8 cellular contexts compared by ENCODE assay signal in the genomic region with DNA sequence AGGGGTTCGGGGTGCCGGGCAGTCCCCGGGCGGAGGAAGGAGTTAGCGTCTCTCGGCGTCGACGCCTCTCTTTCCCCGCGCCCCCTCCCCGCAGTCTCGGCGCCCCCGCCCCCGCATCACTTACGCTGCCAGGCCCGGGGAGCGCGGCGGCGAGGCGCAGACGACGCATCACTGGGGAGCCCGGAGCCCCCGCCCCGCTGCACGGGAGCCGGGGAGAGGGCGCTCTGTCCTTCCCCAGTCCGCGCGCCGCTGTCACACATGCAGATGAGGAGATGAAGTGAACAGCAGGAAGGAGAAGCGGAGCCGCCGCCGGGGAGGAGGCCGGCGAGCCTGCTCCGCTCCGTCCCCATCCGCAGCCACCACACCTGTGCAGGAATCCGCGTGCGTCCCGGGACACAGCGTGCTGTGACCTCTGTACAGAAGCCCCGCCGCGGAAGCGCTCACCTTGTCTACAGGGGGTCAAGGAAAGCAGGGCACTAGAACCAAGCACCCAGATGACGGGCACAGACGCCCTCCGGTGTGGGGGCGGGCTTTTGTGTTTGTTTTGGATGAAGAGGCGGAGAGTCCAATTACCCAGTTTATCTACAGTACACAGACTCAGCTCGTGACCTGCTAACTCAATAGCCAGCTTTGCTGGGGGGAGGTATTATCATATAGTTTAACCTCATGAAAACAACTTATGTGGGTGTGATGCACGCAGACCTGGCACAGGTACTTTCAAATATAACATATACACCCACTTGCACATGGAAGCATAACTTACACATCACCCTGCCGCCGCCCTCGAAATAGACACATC. TPM values are rescaled to one million over a fixed set of nuclear protein-coding genes. Genes with fewer than 3 reads are reported as not detected.
DNase-seq lines count a peak whose midpoint lies in the region; ATAC-seq and TF ChIP-seq lines count a peak whose summit lies in the region.

No MANE protein-coding gene starts in this region.

- H2AFZ ChIP-seq in parathyroid adenoma, result peak overlapping the region; percentile 74

- no peak overlapping the region for H3K9ac ChIP-seq in parathyroid adenoma

- peak overlapping the region; percentile 76 for H3K4me2 ChIP-seq in parathyroid adenoma (ENCODE audit: low read length)

- H3K27ac ChIP-seq in parathyroid adenoma, result no peak overlapping the region

- ATAC-seq in GM19463 (IDR thresholded peaks at IDR 0.05; ENCODE audit: unreplicated experiment), result no peak

- no peak for TF ChIP-seq CTCF in BE2C (IDR thresholded peaks at IDR 0.05; ENCODE audit: low read depth, low read length)
- no peak for TF ChIP-seq CTCF in parathyroid adenoma (IDR thresholded peaks at IDR 0.05)

- no peaks in the 10 kb centered on the region for H3K9me3 Mint-ChIP-seq in activated T-helper 1 cell treated with anti-CD3 and anti-CD28 coated beads, Interleukin-12 subunit alpha, Interleukin-12 subunit beta, Interleukin-2, Interleukin-4 antibody, amounts not matched to agents 30 ng/mL and 10 ng/mL and 1 ng/mL, durations not matched to agents 14 hours and 24 hours and 36 hours

- DNase-seq in BE2C (peak; percentile 55), NCI-H2196 (lab: John Stamatoyannopoulos, UW; ENCODE audit: unreplicated experiment) (peak; percentile 66), germinal center (ENCODE audit: low spot score) (peak; percentile 25), KG1 (lab: John Stamatoyannopoulos, UW) (no peak), SW 1271 (lab: John Stamatoyannopoulos, UW) (no peak)
- DNase-seq in activated T-helper 1 cell treated with anti-CD3 and anti-CD28 coated beads, Interleukin-12 subunit alpha, Interleukin-12 subunit beta, Interleukin-2, Interleukin-4 antibody, amounts not matched to agents 30 ng/mL and 10 ng/mL and 1 ng/mL, durations not matched to agents 14 hours and 24 hours and 36 hours (ENCODE audit: low spot score), result peak; percentile 19

- peak overlapping the region; percentile 63 for H3K4me3 ChIP-seq in BE2C (ENCODE audit: low read depth, low read length)
- H3K4me3 ChIP-seq in parathyroid adenoma (ENCODE audit: low read depth, low read length), result peak overlapping the region; percentile 39

- H3K36me3 ChIP-seq in BE2C, result no peaks in the 10 kb centered on the region
- H3K36me3 ChIP-seq in parathyroid adenoma (ENCODE audit: control insufficient read depth, insufficient read depth, low read length), result no peaks in the 10 kb centered on the region

- H3K27me3 ChIP-seq in BE2C, result peaks cover 7% of the 10 kb centered on the region; the same call in 1 of the 2 replicates
- H3K27me3 ChIP-seq in parathyroid adenoma (ENCODE audit: control insufficient read depth, insufficient read depth, low read length), result no peaks in the 10 kb centered on the region

- no peak overlapping the region for H3K27ac Mint-ChIP-seq in activated T-helper 1 cell treated with anti-CD3 and anti-CD28 coated beads, Interleukin-12 subunit alpha, Interleukin-12 subunit beta, Interleukin-2, Interleukin-4 antibody, amounts not matched to agents 30 ng/mL and 10 ng/mL and 1 ng/mL, durations not matched to agents 14 hours and 24 hours and 36 hours

- H3K4me3 Mint-ChIP-seq in activated T-helper 1 cell treated with anti-CD3 and anti-CD28 coated beads, Interleukin-12 subunit alpha, Interleukin-12 subunit beta, Interleukin-2, Interleukin-4 antibody, amounts not matched to agents 30 ng/mL and 10 ng/mL and 1 ng/mL, durations not matched to agents 14 hours and 24 hours and 36 hours, result peak overlapping the region; percentile 53

- no peaks in the 10 kb centered on the region for H3K36me3 Mint-ChIP-seq in activated T-helper 1 cell treated with anti-CD3 and anti-CD28 coated beads, Interleukin-12 subunit alpha, Interleukin-12 subunit beta, Interleukin-2, Interleukin-4 antibody, amounts not matched to agents 30 ng/mL and 10 ng/mL and 1 ng/mL, durations not matched to agents 14 hours and 24 hours and 36 hours (ENCODE audit: low read depth)

- H3K4me1 ChIP-seq in BE2C (peaks cover 13% of the 10 kb centered on the region), parathyroid adenoma (peaks cover 2% of the 10 kb centered on the region)

- peaks cover 48% of the 10 kb centered on the region for H3K27me3 Mint-ChIP-seq in activated T-helper 1 cell treated with anti-CD3 and anti-CD28 coated beads, Interleukin-12 subunit alpha, Interleukin-12 subunit beta, Interleukin-2, Interleukin-4 antibody, amounts not matched to agents 30 ng/mL and 10 ng/mL and 1 ng/mL, durations not matched to agents 14 hours and 24 hours and 36 hours (ENCODE audit: insufficient read depth)

- peaks cover 19% of the 10 kb centered on the region for H3K4me1 Mint-ChIP-seq in activated T-helper 1 cell treated with anti-CD3 and anti-CD28 coated beads, Interleukin-12 subunit alpha, Interleukin-12 subunit beta, Interleukin-2, Interleukin-4 antibody, amounts not matched to agents 30 ng/mL and 10 ng/mL and 1 ng/mL, durations not matched to agents 14 hours and 24 hours and 36 hours (ENCODE audit: low read depth)

- intact Hi-C loops in activated T-helper 1 cell treated with anti-CD3 and anti-CD28 coated beads, Interleukin-12 subunit alpha, Interleukin-12 subunit beta, Interleukin-2, Interleukin-4 antibody, amounts not matched to agents 30 ng/mL and 10 ng/mL and 1 ng/mL, durations not matched to agents 14 hours and 24 hours and 36 hours (cut with micrococcal nuclease), result no loop called here

- no peaks in the 10 kb centered on the region for H3K79me2 ChIP-seq in parathyroid adenoma

- H3K9me3 ChIP-seq in BE2C, result no peaks in the 10 kb centered on the region
- H3K9me3 ChIP-seq in parathyroid adenoma (ENCODE audit: control insufficient read depth, low read length), result no peaks in the 10 kb centered on the region

RNA-seq across cellular contexts. Expression of gene KLHDC8A, which starts 12.5 kb away (rescaled TPM):
- 3.2 TPM for polyA plus RNA-seq in BE2C (2012; ENCODE audit: insufficient read depth, insufficient read length, low read depth)
- total RNA-seq in activated T-helper 1 cell treated with anti-CD3 and anti-CD28 coated beads, Interleukin-12 subunit alpha, Interleukin-12 subunit beta, Interleukin-2, Interleukin-4 antibody, amounts not matched to agents 30 ng/mL and 10 ng/mL and 1 ng/mL, durations not matched to agents 14 hours and 24 hours and 36 hours, result not detected in 2 replicates

RNA-seq across cellular contexts. Expression of gene NUAK2, which starts 22.7 kb away (rescaled TPM):
- 0.66 TPM for polyA plus RNA-seq in BE2C (2012; ENCODE audit: insufficient read depth, insufficient read length, low read depth)
- 1.1 and 1.3 TPM in 2 replicates for total RNA-seq in activated T-helper 1 cell treated with anti-CD3 and anti-CD28 coated beads, Interleukin-12 subunit alpha, Interleukin-12 subunit beta, Interleukin-2, Interleukin-4 antibody, amounts not matched to agents 30 ng/mL and 10 ng/mL and 1 ng/mL, durations not matched to agents 14 hours and 24 hours and 36 hours

Comparison
In these comparisons a context has a peak if more than half of its experiments do, and no peak if none do; other contexts are left out.
1. DNase-seq: peak in BE2C (single experiment), NCI-H2196 (single experiment), activated T-helper 1 cell treated with anti-CD3 and anti-CD28 coated beads, Interleukin-12 subunit alpha, Interleukin-12 subunit beta, Interleukin-2, Interleukin-4 antibody, amounts not matched to agents 30 ng/mL and 10 ng/mL and 1 ng/mL, durations not matched to agents 14 hours and 24 hours and 36 hours (single experiment) and germinal center (single experiment); none in KG1 (single experiment) and SW 1271 (0 of 2).